ENCODE assay signal across 9 cellular contexts in genomic region chr1:207964195-207964966, GRCh38. TPM values are rescaled to one million over a fixed set of nuclear protein-coding genes. Genes with fewer than 3 reads are reported as not detected.
DNase-seq lines count a peak whose midpoint lies in the region; ATAC-seq and TF ChIP-seq lines count a peak whose summit lies in the region.
"Had no signal": no experiment of that assay in that cellular context is flagged by ENCODE, and none has a peak within 500 bp of the region (broad histone marks: within the 10 kb centered on the region; RNA-seq: fewer than 3 reads in every experiment).

No MANE protein-coding gene starts in this region.

- no peaks in the 10 kb centered on the region for H3K9me3 ChIP-seq in suprapubic skin

- H3K4me1 Mint-ChIP-seq in IgD-negative memory B cell = peaks cover 6 to 11% (median 7%) of the 10 kb centered on the region in 3 donors
- peaks cover 27% of the 10 kb centered on the region for H3K4me1 Mint-ChIP-seq in brain

- 45% methylated on average over 25 of the region's 25 CpGs for WGBS in suprapubic skin

- H3K27ac Mint-ChIP-seq in IgD-negative memory B cell (peak overlapping the region in 1 of 3 donors; percentile 15), brain (peak overlapping the region in 2 of 5 experiments; percentile 6 to 28)

- no peaks in the 10 kb centered on the region for H3K9me3 Mint-ChIP-seq in IgD-negative memory B cell
- peaks cover 0 to 7% (median 3%) of the 10 kb centered on the region in 5 experiments for H3K9me3 Mint-ChIP-seq in brain

- no peaks in the 10 kb centered on the region for H3K27me3 ChIP-seq in suprapubic skin

- H3K27ac ChIP-seq in suprapubic skin = peak overlapping the region; percentile 94

- H3K36me3 ChIP-seq in suprapubic skin = no peaks in the 10 kb centered on the region

- H3K4me3 Mint-ChIP-seq in IgD-negative memory B cell (peak overlapping the region in 3 of 4 donors; percentile 57 to 85 (median 59)), brain (peak overlapping the region; percentile 23 to 63 (median 31))

- peaks cover 32% of the 10 kb centered on the region for H3K4me1 ChIP-seq in suprapubic skin

- DNase-seq in kidney tubule cell (ENCODE audit: low spot score) (peak; percentile 74), suprapubic skin (ENCODE audit: low spot score in 2 of 2) (no peak), DMS114 treated with DMSO at 0.1 percent for 48 hours (lab: John Stamatoyannopoulos, UW; ENCODE audit: unreplicated experiment) (no peak), Ammon's horn (ENCODE audit: low spot score) (no peak)
- DNase-seq in stimulated activated CD4-positive, alpha-beta T cell treated with anti-CD3 and anti-CD28 coated beads, Interleukin-4, amount 100 ng/mL, for 1 hour = no peak

- ATAC-seq in HG03460 (IDR thresholded peaks at IDR 0.05; ENCODE audit: unreplicated experiment) = no peak

- H3K27me3 Mint-ChIP-seq in IgD-negative memory B cell (peaks cover 19% of the 10 kb centered on the region), brain (peaks cover 36% of the 10 kb centered on the region)

- TF ChIP-seq CTCF in brain (conservative IDR thresholded peaks at IDR 0.05) (no peak), suprapubic skin (IDR thresholded peaks at IDR 0.05) (no peak)

- TF ChIP-seq EP300 in suprapubic skin (IDR thresholded peaks at IDR 0.05) = no peak

- peak overlapping the region; percentile 66 for H3K4me3 ChIP-seq in suprapubic skin

- TF ChIP-seq POLR2A in suprapubic skin (IDR thresholded peaks at IDR 0.05) = no peak

- H3K36me3 Mint-ChIP-seq in IgD-negative memory B cell (no peaks in the 10 kb centered on the region), brain (no peaks in the 10 kb centered on the region)

RNA-seq across cellular contexts. Expression of gene CD34, which starts 53.5 kb away (rescaled TPM):
- polyA plus RNA-seq in IgD-negative memory B cell (not detected), brain (ENCODE audit: insufficient read depth, low read depth, low replicate concordance) (29.1 TPM)
- total RNA-seq in suprapubic skin = 10 to 100 TPM; 11.1 to 31.1 (median 17.1) TPM
- total RNA-seq: NCI-H460 had no signal

Comparison
In these comparisons a context has a peak if more than half of its experiments do, and no peak if none do; other contexts are left out.
1. RNA of gene CD34, which starts 53.5 kb away (polyA plus RNA-seq): 29.1 TPM in brain (single experiment); not detected in IgD-negative memory B cell (single experiment); every median in the first group is over 10 times any median in the second.